In the genomic region with DNA sequence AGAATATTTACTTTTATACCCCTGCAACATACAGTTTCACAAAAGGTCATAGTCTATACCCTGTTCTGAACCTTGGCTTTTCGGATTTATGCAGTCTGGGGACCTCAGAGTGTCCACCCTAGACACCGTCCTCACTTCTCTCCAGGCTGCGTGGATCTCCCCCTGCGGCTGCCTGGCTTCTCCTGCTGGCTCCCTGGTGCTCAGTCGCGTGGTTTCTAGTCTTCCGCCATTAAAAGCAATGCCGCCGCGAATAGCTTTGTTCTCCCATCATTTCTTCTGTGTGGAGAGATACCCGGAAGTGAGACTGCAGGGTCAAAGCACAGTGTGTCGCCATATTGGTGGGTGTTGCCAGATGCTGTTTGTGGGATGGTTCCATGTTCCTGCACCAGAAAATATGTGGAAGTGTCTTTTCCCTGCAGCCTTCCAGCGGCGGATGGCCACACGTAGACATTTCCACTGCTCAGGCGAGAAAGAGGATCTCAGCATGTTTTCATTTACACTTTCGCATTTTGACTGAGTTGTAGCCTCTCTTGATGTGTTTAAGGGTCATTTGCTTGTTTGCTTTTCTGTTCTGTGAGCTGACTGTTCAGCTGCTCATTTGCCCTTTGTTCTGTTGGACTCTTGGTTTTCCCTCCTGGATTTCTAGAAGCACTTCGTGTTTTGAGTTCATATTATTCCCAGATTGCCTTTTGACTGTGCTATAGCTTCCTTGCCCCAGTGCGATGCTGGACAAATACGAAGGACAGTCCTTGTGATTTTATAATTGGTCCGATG, we compare ENCODE assay signal across 26 cellular contexts.
A peak's percentile ranks its signal among the peaks of the same experiment; 100 is the strongest.
DNase-seq lines count a peak whose midpoint lies in the region; ATAC-seq and TF ChIP-seq lines count a peak whose summit lies in the region.
"Had no signal": no experiment of that assay in that cellular context is flagged by ENCODE, and none has a peak within 500 bp of the region (broad histone marks: within the 10 kb centered on the region; RNA-seq: fewer than 3 reads in every experiment).

No MANE protein-coding gene starts in this region.

- H3K36me3 Mint-ChIP-seq in nephron progenitor cell (ENCODE audit: low read depth), result peaks cover 31% of the 10 kb centered on the region

- no peak for TF ChIP-seq CTCF in nephron progenitor cell (IDR thresholded peaks at IDR 0.05)

- H3K27ac Mint-ChIP-seq in nephron progenitor cell, result peak overlapping the region; percentile 69
- H3K27ac Mint-ChIP-seq: activated CD4-positive, alpha-beta T cell treated with anti-CD3 and anti-CD28 coated beads for 36 hours; activated naive CD8-positive, alpha-beta T cell treated with anti-CD3 and anti-CD28 coated beads, Interleukin-2, amount 50 U/mL, for 24 hours; activated T-cell treated with anti-CD3 and anti-CD28 coated beads, Interleukin-2, amount 50 U/mL, for 24 hours; nephron had no signal

- H3K9me3 Mint-ChIP-seq in nephron progenitor cell, result no peaks in the 10 kb centered on the region
- H3K9me3 Mint-ChIP-seq: activated naive CD8-positive, alpha-beta T cell treated with anti-CD3 and anti-CD28 coated beads, Interleukin-2, amount 50 U/mL, for 24 hours; activated T-cell treated with anti-CD3 and anti-CD28 coated beads, Interleukin-2, amount 50 U/mL, for 24 hours; CD8-positive, alpha-beta memory T cell; nephron had no signal

- no peaks in the 10 kb centered on the region for H3K4me1 ChIP-seq in endocrine pancreas (ENCODE audit: control insufficient read depth, insufficient read depth, low read length)
- H3K4me1 ChIP-seq: A549, left ventricle myocardium inferior, SJSA1 had no signal

- no peak for ATAC-seq in HG02588 (IDR thresholded peaks at IDR 0.05; ENCODE audit: unreplicated experiment)
- ATAC-seq: A549; activated CD4-positive, alpha-beta T cell treated with anti-CD3 and anti-CD28 coated beads for 36 hours; activated naive CD8-positive, alpha-beta T cell treated with anti-CD3 and anti-CD28 coated beads, Interleukin-2, amount 50 U/mL, for 24 hours; K562 had no signal

- H3K9ac ChIP-seq in endocrine pancreas (ENCODE audit: control insufficient read depth, insufficient read depth, low read length), result peak overlapping the region; percentile 32

- DNase-seq in DMS153 (lab: John Stamatoyannopoulos, UW) (peak; percentile 60), NCI-H2029 treated with DMSO at 0.1 percent for 48 hours (lab: John Stamatoyannopoulos, UW) (peak; percentile 88), nephron progenitor cell (no peak), NCI-H2171 treated with DMSO at 0.1 percent for 48 hours (lab: John Stamatoyannopoulos, UW) (no peak), NCI-H2196 treated with DMSO at 0.1 percent for 48 hours (lab: John Stamatoyannopoulos, UW; ENCODE audit: unreplicated experiment) (no peak), retina (no peak)
- DNase-seq: activated CD4-positive, alpha-beta T cell treated with anti-CD3 and anti-CD28 coated beads for 36 hours; activated CD8-positive, alpha-beta memory T cell treated with anti-CD3 and anti-CD28 coated beads for 24 hours; activated gamma-delta T cell treated with Interleukin-2 at 50 U/mL for 16 hours; activated naive CD8-positive, alpha-beta T cell treated with anti-CD3 and anti-CD28 coated beads, Interleukin-2, amount 50 U/mL, for 24 hours; activated T-cell treated with anti-CD3 and anti-CD28 coated beads, Interleukin-2, amount 50 U/mL, for 24 hours; CD8-positive, alpha-beta memory T cell; cerebellar nuclear complex; DND-41; GOT3; left ventricle myocardium inferior; midbrain; MM.1S; posterior cingulate gyrus; T-helper 1 cell had no signal

- H3K36me3 ChIP-seq in endocrine pancreas (ENCODE audit: control insufficient read depth, insufficient read depth, low read length), result no peaks in the 10 kb centered on the region

- no peaks in the 10 kb centered on the region for H3K27me3 ChIP-seq in endocrine pancreas (ENCODE audit: control insufficient read depth, insufficient read depth, low read length)
- H3K27me3 ChIP-seq: SJSA1 had no signal

- no peaks in the 10 kb centered on the region for H3K9me3 ChIP-seq in endocrine pancreas (ENCODE audit: control insufficient read depth, low read length)
- H3K9me3 ChIP-seq: A549, left ventricle myocardium inferior, SJSA1 had no signal

- no peak overlapping the region for H3K4me3 Mint-ChIP-seq in nephron progenitor cell
- H3K4me3 Mint-ChIP-seq: activated CD4-positive, alpha-beta T cell treated with anti-CD3 and anti-CD28 coated beads for 36 hours; activated naive CD8-positive, alpha-beta T cell treated with anti-CD3 and anti-CD28 coated beads, Interleukin-2, amount 50 U/mL, for 24 hours; activated T-cell treated with anti-CD3 and anti-CD28 coated beads, Interleukin-2, amount 50 U/mL, for 24 hours; nephron had no signal

- peaks cover 35% of the 10 kb centered on the region for H3K4me1 Mint-ChIP-seq in nephron progenitor cell
- H3K4me1 Mint-ChIP-seq: activated CD4-positive, alpha-beta T cell treated with anti-CD3 and anti-CD28 coated beads for 36 hours had no signal

- H3K27me3 Mint-ChIP-seq in nephron progenitor cell (ENCODE audit: low read depth, poor library complexity), result no peaks in the 10 kb centered on the region
- H3K27me3 Mint-ChIP-seq: activated CD4-positive, alpha-beta T cell treated with anti-CD3 and anti-CD28 coated beads for 36 hours; activated naive CD8-positive, alpha-beta T cell treated with anti-CD3 and anti-CD28 coated beads, Interleukin-2, amount 50 U/mL, for 24 hours; activated T-cell treated with anti-CD3 and anti-CD28 coated beads, Interleukin-2, amount 50 U/mL, for 24 hours; CD8-positive, alpha-beta memory T cell had no signal

- H3K4me3 ChIP-seq in endocrine pancreas (ENCODE audit: control insufficient read depth, insufficient read depth, low read length), result peak overlapping the region; percentile 39
- H3K4me3 ChIP-seq: A549, K562, left ventricle myocardium inferior, SJSA1 had no signal

Comparison
In these comparisons a context has a peak if more than half of its experiments do, and no peak if none do; other contexts are left out.
1. DNase-seq: peak in DMS153 (single experiment) and NCI-H2029 treated with DMSO at 0.1 percent for 48 hours (single experiment); none in nephron progenitor cell (single experiment), NCI-H2171 treated with DMSO at 0.1 percent for 48 hours (single experiment), NCI-H2196 treated with DMSO at 0.1 percent for 48 hours (single experiment) and retina (single experiment).